In the genomic region with DNA sequence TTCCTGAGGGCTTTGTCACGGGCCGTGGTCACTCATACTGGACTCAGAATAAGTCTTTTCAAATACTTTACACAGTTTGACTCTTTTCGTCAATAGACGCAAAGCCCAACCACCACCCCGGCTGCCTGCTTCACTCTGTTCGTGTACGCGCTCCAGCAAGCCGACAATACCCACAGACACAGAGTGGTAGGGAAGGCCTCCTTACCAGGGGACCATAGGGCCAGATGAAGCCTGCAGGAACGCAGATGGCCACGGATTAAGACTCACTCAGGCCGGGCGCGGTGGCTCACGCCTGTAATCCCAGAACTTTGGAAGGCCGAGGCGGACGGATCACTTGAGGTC, we compare ENCODE assay signal across 8 cellular contexts. TPM values are rescaled to one million over a fixed set of nuclear protein-coding genes. Genes with fewer than 3 reads are reported as not detected.
DNase-seq lines count a peak whose midpoint lies in the region; ATAC-seq and TF ChIP-seq lines count a peak whose summit lies in the region.

No MANE protein-coding gene starts in this region.

- peaks cover 9% of the 10 kb centered on the region for H3K27me3 Mint-ChIP-seq in brain

- H3K9me3 ChIP-seq in AG04450 (ENCODE audit: control insufficient read depth, insufficient read depth, low read length), result no peaks in the 10 kb centered on the region

- CTCF ChIA-PET in AG04450 (lab: Charles Lee), result interaction anchor here (2.0 kb wide), 1 partner anchor 16 kb away, joined by 14 read pairs; no protein-coding TSS in a partner anchor

- no peak for DNase-seq in AG04450 (ENCODE audit: low read depth, low spot score)
- DNase-seq in NCI-H82 (lab: John Stamatoyannopoulos, UW), result peak; percentile 85
- DNase-seq in stimulated activated naive CD4-positive, alpha-beta T cell treated with Interleukin-2 at 50 U/mL for 16 hours (lab: John Stamatoyannopoulos, UW), result peak; percentile 22
- no peak for DNase-seq in NCI-H128 (lab: John Stamatoyannopoulos, UW; ENCODE audit: unreplicated experiment)
- DNase-seq in effector CD8-positive, alpha-beta T cell (lab: John Stamatoyannopoulos, UW), result no peak

- peak overlapping the region; percentile 68 for H3K27ac ChIP-seq in AG04450 (ENCODE audit: low read depth, low read length)
- peak overlapping the region; percentile 92 for H3K27ac ChIP-seq in layer of hippocampus (ENCODE audit: low read depth, low read length)

- POLR2A ChIA-PET in AG04450 (lab: Yijun Ruan, JAX), result no interaction called here

- H3K27me3 ChIP-seq in AG04450 (ENCODE audit: control insufficient read depth, insufficient read depth, low read length) (no peaks in the 10 kb centered on the region), layer of hippocampus (ENCODE audit: control insufficient read depth, insufficient read depth, low read length) (no peaks in the 10 kb centered on the region)

- H3K4me3 Mint-ChIP-seq in brain, result peak overlapping the region; percentile 91 to 99 (median 96)

- peak overlapping the region; percentile 99 to 100 (median 100) for H3K27ac Mint-ChIP-seq in brain

- no peaks in the 10 kb centered on the region for H3K36me3 Mint-ChIP-seq in brain

- ATAC-seq in GM19395 (IDR thresholded peaks at IDR 0.05; ENCODE audit: unreplicated experiment), result peak; percentile 21

- TF ChIP-seq CTCF in AG04450 (IDR thresholded peaks at IDR 0.05; ENCODE audit: low read depth, low read length) (no peak), brain (conservative IDR thresholded peaks at IDR 0.05) (no peak)

- no peaks in the 10 kb centered on the region for H3K9me3 Mint-ChIP-seq in brain

- peak overlapping the region; percentile 87 for H3K4me3 ChIP-seq in AG04450 (ENCODE audit: low read depth, low read length)

- H3K4me1 Mint-ChIP-seq in brain, result peaks cover 34% of the 10 kb centered on the region

RNA-seq across cellular contexts. Expression of a gene that starts 29.7 kb away (rescaled TPM):
- polyA plus RNA-seq in AG04450 (2011; rRNA removed) (0.07 and 0.19 TPM in 2 replicates), brain (ENCODE audit: insufficient read depth, low read depth, low replicate concordance) (1.4 TPM)
- 0.18 and 0.22 TPM in 2 replicates for polyA minus RNA-seq in AG04450 (2011; rRNA and poly(A)+ RNA removed)

RNA-seq across cellular contexts. Expression of a gene that starts 41.0 kb away (rescaled TPM):
- polyA plus RNA-seq in AG04450 (2011; rRNA removed) (26.2 and 35.6 TPM in 2 replicates), brain (ENCODE audit: insufficient read depth, low read depth, low replicate concordance) (15.6 TPM)
- polyA minus RNA-seq in AG04450 (2011; rRNA and poly(A)+ RNA removed), result 8.1 and 17.2 TPM in 2 replicates

RNA-seq across cellular contexts. Expression of a gene that starts 41.2 kb away (rescaled TPM):
- polyA plus RNA-seq in AG04450 (2011; rRNA removed), result 14.0 and 14.3 TPM in 2 replicates
- polyA minus RNA-seq in AG04450 (2011; rRNA and poly(A)+ RNA removed), result 31.4 and 48.7 TPM in 2 replicates
- polyA plus RNA-seq in brain (ENCODE audit: insufficient read depth, low read depth, low replicate concordance), result 39.4 TPM

Comparison
In these comparisons a context has a peak if more than half of its experiments do, and no peak if none do; other contexts are left out.
1. DNase-seq: peak in NCI-H82 (single experiment) and stimulated activated naive CD4-positive, alpha-beta T cell treated with Interleukin-2 at 50 U/mL for 16 hours (single experiment); none in AG04450 (single experiment), NCI-H128 (single experiment) and effector CD8-positive, alpha-beta T cell (single experiment).